In genomic region chr10:86221442-86222335, GRCh38 we compare ENCODE assay signal across 20 cellular contexts.
A peak's percentile ranks its signal among the peaks of the same experiment; 100 is the strongest.
DNase-seq lines count a peak whose midpoint lies in the region; ATAC-seq, FAIRE-seq and TF ChIP-seq lines count a peak whose summit lies in the region.
"Had no signal": no experiment of that assay in that cellular context is flagged by ENCODE, and none has a peak within 500 bp of the region (broad histone marks: within the 10 kb centered on the region; RNA-seq: fewer than 3 reads in every experiment).

No MANE protein-coding gene starts in this region.

- no peak overlapping the region for H3K18ac ChIP-seq in H9 (ENCODE audit: insufficient read length, low read depth, low read length)
- no peak overlapping the region for H3K18ac ChIP-seq in H1 (ENCODE audit: extremely low read depth, low read length)
- peak overlapping the region; percentile 91 for H3K18ac ChIP-seq in neuronal stem cell (ENCODE audit: low read length)

- no peak overlapping the region for H3K23ac ChIP-seq in H9 (ENCODE audit: insufficient read length, low read depth, low read length)
- no peak overlapping the region for H3K23ac ChIP-seq in H1 (ENCODE audit: insufficient read length)
- peak overlapping the region; percentile 23 for H3K23ac ChIP-seq in neuronal stem cell (ENCODE audit: low read depth, low read length, poor library complexity)

- no peak for TF ChIP-seq EP300 in H1 (IDR thresholded peaks at IDR 0.05; ENCODE audit: borderline replicate concordance in 1 of 2, low read depth in 2 of 2, low read length in 2 of 2)

- no peak overlapping the region for H4K8ac ChIP-seq in H9 (replicated peaks; ENCODE audit: insufficient read length, low read depth, low read length)
- no peak overlapping the region; the same call in 1 of the 2 replicates for H4K8ac ChIP-seq in H1 (ENCODE audit: extremely low read depth, insufficient read depth, low read length)
- peak overlapping the region; percentile 52 for H4K8ac ChIP-seq in neuronal stem cell (ENCODE audit: low read depth, low read length)

- no peak for TF ChIP-seq RAD21 in H1 (IDR thresholded peaks at IDR 0.05 in 1 of 2, conservative IDR thresholded peaks at IDR 0.05 in 1 of 2; ENCODE audit: low read depth in 2 of 2, low read length in 2 of 2)

- H3K27ac ChIP-seq in BLaER1, result peak overlapping the region; percentile 30; the same call in 1 of the 2 replicates
- no peak overlapping the region for H3K27ac ChIP-seq in H9 (ENCODE audit: insufficient read length, low read depth, low read length)
- no peak overlapping the region for H3K27ac ChIP-seq in H1 (ENCODE audit: low read depth, low read length)
- no peak overlapping the region for H3K27ac ChIP-seq in neuronal stem cell (replicated peaks; ENCODE audit: low read length)
- H3K27ac ChIP-seq: GM23248, HL-60 had no signal

- H2AFZ ChIP-seq in H9 (ENCODE audit: low read length), result no peak overlapping the region
- no peak overlapping the region for H2AFZ ChIP-seq in H1 (ENCODE audit: low read length)
- no peak overlapping the region for H2AFZ ChIP-seq in neuronal stem cell (ENCODE audit: low read length)
- H2AFZ ChIP-seq: GM23248 had no signal

- H4K91ac ChIP-seq in H9 (ENCODE audit: insufficient read length, low read depth, low read length) (no peak overlapping the region), H1 (replicated peaks; ENCODE audit: insufficient read length, low read length) (no peak overlapping the region), neuronal stem cell (ENCODE audit: low read depth, low read length, poor library complexity) (no peak overlapping the region)

- H2AK5ac ChIP-seq in H9 (ENCODE audit: insufficient read length, low read length) (no peak overlapping the region), H1 (ENCODE audit: low read depth, low read length) (no peak overlapping the region), neuronal stem cell (ENCODE audit: low read depth, low read length) (peak overlapping the region; percentile 78)

- H3K23me2 ChIP-seq in H9 (ENCODE audit: insufficient read length, low read depth, low read length, poor library complexity, severe bottlenecking) (no peaks in the 10 kb centered on the region), H1 (ENCODE audit: low read depth, low read length) (no peaks in the 10 kb centered on the region; the same call in 1 of the 2 replicates)

- H3K27ac Mint-ChIP-seq in H9, result peak overlapping the region in 2 of 3 experiments; percentile 17 to 25; a peak in 3 of 7 replicates
- H3K27ac Mint-ChIP-seq: CD4-positive, alpha-beta T cell; HFFc6 had no signal

- H3K14ac ChIP-seq in H9 (ENCODE audit: insufficient read depth, low read length) (peak overlapping the region; percentile 49; the same call in 1 of the 2 replicates), H1 (ENCODE audit: insufficient read length) (no peak overlapping the region), neuronal stem cell (ENCODE audit: low read length) (peak overlapping the region; percentile 9)

- H4K5ac ChIP-seq in H9 (ENCODE audit: insufficient read length, low read depth, low read length) (no peak overlapping the region), H1 (ENCODE audit: insufficient read length, low read depth, low read length) (no peak overlapping the region)

- H2BK20ac ChIP-seq in H9 (ENCODE audit: low read depth, low read length, poor library complexity, severe bottlenecking) (no peak overlapping the region), H1 (ENCODE audit: low read length) (no peak overlapping the region)

- ATAC-seq in GM19328 (IDR thresholded peaks at IDR 0.05; ENCODE audit: unreplicated experiment) (no peak), GM19351 (IDR thresholded peaks at IDR 0.05; ENCODE audit: unreplicated experiment) (no peak)

- H2BK120ac ChIP-seq in H9 (ENCODE audit: low read depth, low read length, poor library complexity, severe bottlenecking) (no peak overlapping the region), H1 (replicated peaks; ENCODE audit: low read depth, low read length) (no peak overlapping the region), neuronal stem cell (ENCODE audit: low read depth, low read length) (no peak overlapping the region)

- H3K79me1 ChIP-seq in H9 (ENCODE audit: insufficient read depth, low read depth, low read length, poor library complexity, severe bottlenecking) (no peaks in the 10 kb centered on the region), H1 (ENCODE audit: low read depth, low read length) (no peaks in the 10 kb centered on the region), neuronal stem cell (ENCODE audit: low read depth, low read length) (no peaks in the 10 kb centered on the region)

- H3T11ph ChIP-seq in H9 (ENCODE audit: low read length), result no peak overlapping the region

- H3K79me2 ChIP-seq in H9 (ENCODE audit: insufficient read depth, low read length) (no peaks in the 10 kb centered on the region), H1 (ENCODE audit: control insufficient read depth in 1 of 2, insufficient read depth in 2 of 2, low read length in 2 of 2) (no peaks in the 10 kb centered on the region)

- DNase-seq in H9, result no peak
- DNase-seq in H1 (ENCODE audit: low read depth in 1 of 2, low spot score in 2 of 2), result no peak
- DNase-seq in neuronal stem cell (ENCODE audit: low spot score), result no peak
- DNase-seq in iPS-NIHi7 (ENCODE audit: extremely low spot score), result no peak
- DNase-seq in Kasumi-1 (lab: John Stamatoyannopoulos, UW), result no peak
- DNase-seq: 8988T; AML-193; C1 segment of cervical spinal cord; Calu3; CD4-positive, alpha-beta T cell; DMS79; GM23248; HFFc6 had no signal

- H3K9me3 Mint-ChIP-seq in H9, result no peaks in the 10 kb centered on the region
- H3K9me3 Mint-ChIP-seq: CD4-positive, alpha-beta T cell had no signal

- H2BK15ac ChIP-seq in H9 (ENCODE audit: low read depth, low read length), result no peak overlapping the region
- H2BK15ac ChIP-seq in H1 (ENCODE audit: low read length), result 0 out of 2 replicates have a peak overlapping the region, but pooled peaks have one; percentile 46
- peak overlapping the region; percentile 82 for H2BK15ac ChIP-seq in neuronal stem cell (ENCODE audit: low read length)

- no peaks in the 10 kb centered on the region for H3K9me3 ChIP-seq in BLaER1
- H3K9me3 ChIP-seq in H9 (ENCODE audit: control insufficient read depth, low read depth, low read length), result no peaks in the 10 kb centered on the region
- no peaks in the 10 kb centered on the region for H3K9me3 ChIP-seq in H1 (ENCODE audit: insufficient read depth in 2 of 2, low read depth in 1 of 2, low read length in 1 of 2)
- H3K9me3 ChIP-seq in neuronal stem cell (replicated peaks in 1 of 2; ENCODE audit: control insufficient read depth in 2 of 2, insufficient read depth in 1 of 2, low read depth in 1 of 2, low read length in 2 of 2), result no peaks in the 10 kb centered on the region
- H3K9me3 ChIP-seq: HAP-1 had no signal

- no peak overlapping the region for H2BK5ac ChIP-seq in H9 (ENCODE audit: insufficient read length, low read length)
- H2BK5ac ChIP-seq in H1 (ENCODE audit: low read depth, low read length), result no peak overlapping the region
- peak overlapping the region; percentile 85 for H2BK5ac ChIP-seq in neuronal stem cell (ENCODE audit: low read length)

- POLR2A ChIA-PET in H1 (lab: Charles Lee; ENCODE audit: partially characterized antibody), result no interaction called here

- no peak for TF ChIP-seq POLR2A in H1 (IDR thresholded peaks at IDR 0.05; ENCODE audit: control extremely low read depth in 1 of 2, low read depth in 2 of 2, low read length in 2 of 2)

- H3K36me3 ChIP-seq in BLaER1 (no peaks in the 10 kb centered on the region), H1 (ENCODE audit: control insufficient read depth in 2 of 4, insufficient read depth in 4 of 4, low read length in 3 of 4) (no peaks in the 10 kb centered on the region), neuronal stem cell (replicated peaks in 1 of 2; ENCODE audit: control insufficient read depth in 2 of 2, insufficient read depth in 2 of 2, low read length in 2 of 2) (no peaks in the 10 kb centered on the region)
- H3K36me3 ChIP-seq: HAP-1 had no signal

- no peaks in the 10 kb centered on the region; the same call in 1 of the 2 replicates for H3K27me3 Mint-ChIP-seq in H9 (ENCODE audit: low read depth)

- peak overlapping the region; percentile 34 for H3K4me2 ChIP-seq in BLaER1
- H3K4me2 ChIP-seq in H9 (ENCODE audit: insufficient read depth, insufficient read length, low read length), result no peak overlapping the region
- H3K4me2 ChIP-seq in H1 (ENCODE audit: insufficient read depth in 1 of 2, low read depth in 2 of 2, low read length in 2 of 2), result no peak overlapping the region
- H3K4me2 ChIP-seq in neuronal stem cell (ENCODE audit: insufficient read depth, low read length, poor library complexity, severe bottlenecking), result no peak overlapping the region

- H3K4me1 ChIP-seq in BLaER1 (peaks cover 22% of the 10 kb centered on the region), H9 (ENCODE audit: insufficient read depth, low read length) (no peaks in the 10 kb centered on the region), H1 (replicated peaks in 1 of 4; ENCODE audit: control insufficient read depth in 3 of 4, insufficient read depth in 4 of 4, low read length in 3 of 4) (peaks cover 0 to 3% (median 0%) of the 10 kb centered on the region in 4 experiments; a peak in 1 of 7 replicates), neuronal stem cell (ENCODE audit: control insufficient read depth in 2 of 2, insufficient read depth in 1 of 2, low read depth in 1 of 2, low read length in 2 of 2) (peaks cover 0 to 14% of the 10 kb centered on the region in 2 donors)
- H3K4me1 ChIP-seq: HAP-1 had no signal

- H3K27me3 ChIP-seq in BLaER1 (no peaks in the 10 kb centered on the region), H9 (ENCODE audit: insufficient read depth, low read length) (no peaks in the 10 kb centered on the region), H1 (replicated peaks in 1 of 4; ENCODE audit: control insufficient read depth in 3 of 4, extremely low read depth in 1 of 4, insufficient read depth in 3 of 4, low read length in 3 of 4) (no peaks in the 10 kb centered on the region), neuronal stem cell (ENCODE audit: control insufficient read depth in 3 of 3, insufficient read depth in 3 of 3, low read depth in 1 of 3, low read length in 3 of 3) (no peaks in the 10 kb centered on the region)

- no peak overlapping the region for H3K4me3 Mint-ChIP-seq in H9
- H3K4me3 Mint-ChIP-seq: CD4-positive, alpha-beta T cell; HFFc6 had no signal

- TF ChIP-seq CTCF in H9 (conservative IDR thresholded peaks at IDR 0.05), result no peak
- TF ChIP-seq CTCF in H1 (IDR thresholded peaks at IDR 0.05; ENCODE audit: control extremely low read depth in 1 of 3, insufficient read depth in 1 of 3, low read depth in 1 of 3, low read length in 3 of 3), result no peak

- CTCF ChIA-PET in H1 (lab: Charles Lee; ENCODE audit: partially characterized antibody), result interaction anchor here (0.9 to 1.6 kb wide), 4 partner anchors 23 to 1396 kb away, joined by 3 to 5 read pairs (median 4); no protein-coding TSS in a partner anchor

- H3K4me1 Mint-ChIP-seq in H9, result peaks cover 16% of the 10 kb centered on the region in 2 experiments

- no peak overlapping the region for H3K4ac ChIP-seq in H9 (ENCODE audit: low read depth, low read length)
- no peak overlapping the region for H3K4ac ChIP-seq in H1 (replicated peaks; ENCODE audit: insufficient read length, low read depth, low read length)
- peak overlapping the region; percentile 19 for H3K4ac ChIP-seq in neuronal stem cell (ENCODE audit: low read length)

- H2BK12ac ChIP-seq in H9 (ENCODE audit: insufficient read length, low read depth, low read length) (no peak overlapping the region), H1 (ENCODE audit: low read depth, low read length) (no peak overlapping the region), neuronal stem cell (ENCODE audit: low read length) (peak overlapping the region; percentile 66)

- H3K56ac ChIP-seq in H9 (ENCODE audit: insufficient read length, low read depth, low read length), result no peak overlapping the region
- no peak overlapping the region for H3K56ac ChIP-seq in H1 (replicated peaks; ENCODE audit: insufficient read length, low read depth, low read length)

- H3K4me3 ChIP-seq in BLaER1 (no peak overlapping the region), H1 (ENCODE audit: extremely low read depth in 1 of 4, insufficient read depth in 2 of 4, low read depth in 3 of 4, low read length in 4 of 4) (no peak overlapping the region), neuronal stem cell (ENCODE audit: low read length in 2 of 2) (no peak overlapping the region)
- H3K4me3 ChIP-seq: GM23248, HAP-1 had no signal

- no peaks in the 10 kb centered on the region for H4K20me1 ChIP-seq in BLaER1
- H4K20me1 ChIP-seq in H9 (ENCODE audit: control insufficient read depth, insufficient read depth, insufficient read length), result no peaks in the 10 kb centered on the region
- no peaks in the 10 kb centered on the region for H4K20me1 ChIP-seq in H1 (replicated peaks in 1 of 2; ENCODE audit: control insufficient read depth in 1 of 2, insufficient read depth in 2 of 2, low read length in 2 of 2)

- no peaks in the 10 kb centered on the region; a peak in 1 of 7 replicates for H3K36me3 Mint-ChIP-seq in H9 (ENCODE audit: insufficient read depth in 1 of 3, low read depth in 3 of 3)

- FAIRE-seq in H1 (lab: Jason Lieb, UNC), result no peak
- FAIRE-seq: G401.6, GM12891 had no signal

- WGBS in H9 (ENCODE audit: extremely low coverage, insufficient read length, low lambda C conversion rate), result no CpG with 5 or more reads among the region's 7 CpGs
- WGBS in H1 (ENCODE audit: extremely low coverage in 1 of 2, insufficient coverage in 1 of 2, insufficient read length in 1 of 2, insufficient replicate concordance in 2 of 2, low coverage in 1 of 2, low lambda C conversion rate in 2 of 2, missing lambda C conversion rate in 1 of 2), 2 experiments, result 83% methylated on average over 6 of the region's 7 CpGs; no CpG with 5 or more reads in 1 of the 2 experiments
- WGBS in neuronal stem cell (ENCODE audit: extremely low coverage in 2 of 2, insufficient read length in 2 of 2, insufficient replicate concordance in 1 of 2), 2 donors, result no CpG with 5 or more reads among the region's 7 CpGs

- H3K9ac ChIP-seq in BLaER1 (no peak overlapping the region), H9 (ENCODE audit: extremely low read depth, insufficient read length, low read length) (no peak overlapping the region), H1 (replicated peaks in 1 of 4; ENCODE audit: extremely low read depth in 1 of 4, low read depth in 3 of 4, low read length in 3 of 4) (no peak overlapping the region), neuronal stem cell (ENCODE audit: low read depth, low read length, poor library complexity) (peak overlapping the region; percentile 63)
- H3K9ac ChIP-seq: GM23248 had no signal
